ENCODE assay signal across 10 cellular contexts in the genomic region with DNA sequence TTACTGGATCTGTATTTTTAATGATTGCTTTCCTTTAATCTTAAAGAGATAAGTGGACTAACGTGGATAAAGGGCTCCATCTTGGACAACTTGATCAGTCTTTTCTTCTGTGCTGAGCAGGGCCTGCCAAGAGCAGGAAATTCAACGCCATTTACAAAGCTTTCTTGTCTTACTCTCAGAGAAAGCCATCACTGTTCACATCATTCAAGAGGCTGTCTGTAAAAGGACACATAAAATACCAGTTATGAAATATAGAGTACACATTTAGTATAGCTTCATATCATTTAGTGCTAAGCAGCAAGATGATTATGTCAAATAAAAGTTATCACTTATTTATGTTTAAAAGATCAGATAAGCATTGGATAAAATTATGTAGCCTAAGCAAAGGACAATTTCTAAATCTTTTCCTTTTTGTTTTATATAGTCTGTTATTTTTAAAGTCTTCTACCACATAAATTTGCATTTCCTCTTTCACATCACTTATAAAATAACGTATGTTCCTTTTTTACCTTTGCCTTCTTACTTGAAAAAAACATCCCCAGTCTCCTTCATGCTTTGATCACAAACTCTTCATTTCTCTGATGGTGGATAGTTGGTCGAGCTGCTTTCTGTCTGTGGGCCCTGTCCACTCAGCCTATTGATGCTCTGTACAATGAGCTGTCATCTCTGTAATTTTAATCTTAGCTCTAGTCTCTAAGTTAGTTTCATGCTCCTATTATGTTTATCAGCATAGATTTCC. TPM values are rescaled to one million over a fixed set of nuclear protein-coding genes. Genes with fewer than 3 reads are reported as not detected.
DNase-seq lines count a peak whose midpoint lies in the region; ATAC-seq and TF ChIP-seq lines count a peak whose summit lies in the region.
"Had no signal": no experiment of that assay in that cellular context is flagged by ENCODE, and none has a peak within 500 bp of the region (broad histone marks: within the 10 kb centered on the region; RNA-seq: fewer than 3 reads in every experiment).

No MANE protein-coding gene starts in this region.

- TF ChIP-seq EP300 in ovary (IDR thresholded peaks at IDR 0.05), result no peak

- TF ChIP-seq POLR2A in ovary (IDR thresholded peaks at IDR 0.05), result no peak

- POLR2A ChIA-PET in OCI-LY7 (lab: Charles Lee), result interaction anchor here (0.6 to 10.2 kb wide), 30 partner anchors 10 to 1224 kb away, joined by 3 to 213 read pairs (median 6); a partner anchor contains a TSS

- no peak for ATAC-seq in stimulated activated naive B cell treated with anti-CD40 and anti-IgM and Interleukin-4, amounts not matched to agents 10 μg/mL and 1 μg/mL and 100 μg/mL, for 72 hours (replicated peaks)
- ATAC-seq in effector memory CD8-positive, alpha-beta T cell (replicated peaks), result no peak
- no peak for ATAC-seq in omental fat pad (ENCODE audit: low FRiP score)

- peak overlapping the region; percentile 2 for H3K27ac Mint-ChIP-seq in T-helper 1 cell treated with Interleukin-12 subunit alpha and Interleukin-12 subunit beta and Interleukin-4 antibody, amounts not matched to agents 30 μg/mL and 1 μg/mL, for 36 hours
- H3K27ac Mint-ChIP-seq in glutamatergic neuron (ENCODE audit: unreplicated experiment), result peak overlapping the region; percentile 14
- H3K27ac Mint-ChIP-seq in stimulated activated naive B cell treated with anti-CD40 and anti-IgM and Interleukin-4, amounts not matched to agents 10 μg/mL and 1 μg/mL and 100 μg/mL, for 72 hours, result peak overlapping the region; percentile 37
- no peak overlapping the region for H3K27ac Mint-ChIP-seq in effector memory CD8-positive, alpha-beta T cell

- H3K27me3 Mint-ChIP-seq in T-helper 1 cell treated with Interleukin-12 subunit alpha and Interleukin-12 subunit beta and Interleukin-4 antibody, amounts not matched to agents 30 μg/mL and 1 μg/mL, for 36 hours (ENCODE audit: low read depth), result no peaks in the 10 kb centered on the region
- H3K27me3 Mint-ChIP-seq in glutamatergic neuron (ENCODE audit: unreplicated experiment), result peaks cover 14% of the 10 kb centered on the region
- H3K27me3 Mint-ChIP-seq in stimulated activated naive B cell treated with anti-CD40 and anti-IgM and Interleukin-4, amounts not matched to agents 10 μg/mL and 1 μg/mL and 100 μg/mL, for 72 hours, result no peaks in the 10 kb centered on the region
- peaks cover 11 to 14% of the 10 kb centered on the region in 2 donors for H3K27me3 Mint-ChIP-seq in effector memory CD8-positive, alpha-beta T cell

- H3K27ac ChIP-seq in OCI-LY7 (ENCODE audit: low read depth, low read length, poor library complexity, severe bottlenecking), result peak overlapping the region; percentile 98
- no peak overlapping the region for H3K27ac ChIP-seq in ovary

- peaks cover 32% of the 10 kb centered on the region; the same call in 1 of the 2 replicates for H3K79me2 ChIP-seq in OCI-LY7 (ENCODE audit: insufficient read depth, low read depth, low read length)

- CTCF ChIA-PET in OCI-LY7 (lab: Charles Lee; ENCODE audit: unreplicated experiment), result interaction anchor here (0.6 to 4.3 kb wide), 6 partner anchors 9 to 62 kb away, joined by 3 to 26 read pairs (median 6); no protein-coding TSS in a partner anchor

- no peak for TF ChIP-seq CTCF in OCI-LY7 (conservative IDR thresholded peaks at IDR 0.05; ENCODE audit: low read length)
- no peak for TF ChIP-seq CTCF in glutamatergic neuron (IDR thresholded peaks at IDR 0.05; ENCODE audit: partially characterized antibody, unreplicated experiment)
- no peak for TF ChIP-seq CTCF in ovary (IDR thresholded peaks at IDR 0.05)
- TF ChIP-seq CTCF in omental fat pad (IDR thresholded peaks at IDR 0.05), result no peak

- DNase-seq in T-helper 1 cell, result no peak
- peak; percentile 66 for DNase-seq in OCI-LY7 (ENCODE audit: low spot score)
- DNase-seq in glutamatergic neuron, result no peak
- no peak for DNase-seq in stimulated activated naive B cell treated with anti-CD40 and anti-IgM and Interleukin-4, amounts not matched to agents 10 μg/mL and 1 μg/mL and 100 μg/mL, for 72 hours
- DNase-seq in ovary, result no peak
- DNase-seq in effector memory CD8-positive, alpha-beta T cell, result no peak
- no peak for DNase-seq in omental fat pad (ENCODE audit: low spot score)
- DNase-seq: activated CD4-positive, alpha-beta T cell treated with anti-CD3 and anti-CD28 coated beads for 1 hour; NCI-H1092 had no signal

- no peaks in the 10 kb centered on the region for H3K9me3 Mint-ChIP-seq in T-helper 1 cell treated with Interleukin-12 subunit alpha and Interleukin-12 subunit beta and Interleukin-4 antibody, amounts not matched to agents 30 μg/mL and 1 μg/mL, for 36 hours
- H3K9me3 Mint-ChIP-seq in glutamatergic neuron (ENCODE audit: unreplicated experiment), result peaks cover 23% of the 10 kb centered on the region
- H3K9me3 Mint-ChIP-seq in stimulated activated naive B cell treated with anti-CD40 and anti-IgM and Interleukin-4, amounts not matched to agents 10 μg/mL and 1 μg/mL and 100 μg/mL, for 72 hours, result no peaks in the 10 kb centered on the region
- no peaks in the 10 kb centered on the region for H3K9me3 Mint-ChIP-seq in effector memory CD8-positive, alpha-beta T cell

- no peaks in the 10 kb centered on the region; the same call in 1 of the 2 replicates for H3K9me3 ChIP-seq in OCI-LY7 (ENCODE audit: low read length)
- H3K9me3 ChIP-seq in ovary, result no peaks in the 10 kb centered on the region

- no TSS peak for BruUV-seq in OCI-LY7 (replicated peaks; lab: Mats Ljungman, UMichigan)

- intact Hi-C loops in OCI-LY7 (cut with micrococcal nuclease; ENCODE audit: unreplicated experiment), result loop anchor here (1.0 to 10.0 kb wide), 3 partner anchors 28 to 1640 kb away; a partner anchor contains a TSS
- intact Hi-C loops in ovary (cut with DNase I), result loop anchor here in 1 of 4 donors (5.0 kb wide), 2 partner anchors 78 to 208 kb away; a partner anchor contains a TSS

- peaks cover 19% of the 10 kb centered on the region for H3K36me3 ChIP-seq in OCI-LY7 (ENCODE audit: insufficient read depth, low read length)
- H3K36me3 ChIP-seq in ovary, result no peaks in the 10 kb centered on the region

- no peaks in the 10 kb centered on the region for H3K27me3 ChIP-seq in ovary

- H3K36me3 Mint-ChIP-seq in T-helper 1 cell treated with Interleukin-12 subunit alpha and Interleukin-12 subunit beta and Interleukin-4 antibody, amounts not matched to agents 30 μg/mL and 1 μg/mL, for 36 hours (ENCODE audit: low read depth), result peaks cover 9% of the 10 kb centered on the region
- no peaks in the 10 kb centered on the region for H3K36me3 Mint-ChIP-seq in glutamatergic neuron (ENCODE audit: unreplicated experiment)
- H3K36me3 Mint-ChIP-seq in stimulated activated naive B cell treated with anti-CD40 and anti-IgM and Interleukin-4, amounts not matched to agents 10 μg/mL and 1 μg/mL and 100 μg/mL, for 72 hours, result peaks cover 6 to 14% of the 10 kb centered on the region in 2 donors
- peaks cover 25% of the 10 kb centered on the region for H3K36me3 Mint-ChIP-seq in effector memory CD8-positive, alpha-beta T cell (ENCODE audit: insufficient read depth)

- H3K4me2 ChIP-seq in OCI-LY7 (ENCODE audit: low read length), result peak overlapping the region; percentile 88

- H3K9me2 ChIP-seq in OCI-LY7 (ENCODE audit: insufficient read depth, low read length), result no peaks in the 10 kb centered on the region

- peak overlapping the region; percentile 22; the same call in 1 of the 2 replicates for H2AFZ ChIP-seq in OCI-LY7 (ENCODE audit: low read length)

- peaks cover 72% of the 10 kb centered on the region for H3K4me1 ChIP-seq in OCI-LY7 (ENCODE audit: insufficient read depth, low read length, poor library complexity, severe bottlenecking)
- H3K4me1 ChIP-seq in ovary (ENCODE audit: insufficient read depth), result no peaks in the 10 kb centered on the region

- H3K4me3 ChIP-seq in OCI-LY7 (ENCODE audit: low read depth, low read length, poor library complexity, severe bottlenecking) (peak overlapping the region; percentile 96), ovary (no peak overlapping the region)

- 0 out of 2 replicates have a peak, but pooled peaks cover 5% of the 10 kb centered on the region for H4K20me1 ChIP-seq in OCI-LY7 (ENCODE audit: insufficient read depth, low read length)

- peak overlapping the region; percentile 8 for H3K4me3 Mint-ChIP-seq in T-helper 1 cell treated with Interleukin-12 subunit alpha and Interleukin-12 subunit beta and Interleukin-4 antibody, amounts not matched to agents 30 μg/mL and 1 μg/mL, for 36 hours
- H3K4me3 Mint-ChIP-seq in glutamatergic neuron (ENCODE audit: unreplicated experiment), result peak overlapping the region; percentile 36
- H3K4me3 Mint-ChIP-seq in stimulated activated naive B cell treated with anti-CD40 and anti-IgM and Interleukin-4, amounts not matched to agents 10 μg/mL and 1 μg/mL and 100 μg/mL, for 72 hours, result peak overlapping the region; percentile 42 to 96
- H3K4me3 Mint-ChIP-seq in effector memory CD8-positive, alpha-beta T cell, result peak overlapping the region in 1 of 2 donors; percentile 6

- peaks cover 30% of the 10 kb centered on the region for H3K4me1 Mint-ChIP-seq in T-helper 1 cell treated with Interleukin-12 subunit alpha and Interleukin-12 subunit beta and Interleukin-4 antibody, amounts not matched to agents 30 μg/mL and 1 μg/mL, for 36 hours (ENCODE audit: low read depth)
- H3K4me1 Mint-ChIP-seq in glutamatergic neuron (ENCODE audit: low read depth, unreplicated experiment), result peaks cover 17% of the 10 kb centered on the region
- peaks cover 38 to 51% of the 10 kb centered on the region in 2 donors for H3K4me1 Mint-ChIP-seq in stimulated activated naive B cell treated with anti-CD40 and anti-IgM and Interleukin-4, amounts not matched to agents 10 μg/mL and 1 μg/mL and 100 μg/mL, for 72 hours
- peaks cover 9 to 12% of the 10 kb centered on the region in 2 donors for H3K4me1 Mint-ChIP-seq in effector memory CD8-positive, alpha-beta T cell (ENCODE audit: low read depth in 2 of 2)

- 77 to 80% (median 77%) methylated on average over 4 of the region's 4 CpGs for WGBS in ovary, 3 donors

RNA-seq across cellular contexts. Expression of a gene that starts 2.1 kb away (rescaled TPM):
- 13.1 and 16.6 TPM in 2 replicates for total RNA-seq in OCI-LY7 (2014; rRNA removed; shearing (Covaris generic))
- total RNA-seq in OCI-LY7 (2022) (87.4 and 104 TPM in 2 replicates), glutamatergic neuron (ENCODE audit: unreplicated experiment) (115 TPM), ovary (10 to 100 TPM in 6 of 7 donors, 1 to 10 TPM in 1; 9.9 to 39.0 (median 19.7) TPM), omental fat pad (10 to 100 TPM; 21.6 to 64.8 (median 33.0) TPM)
- 10 to 100 TPM; 29.7 to 44.9 TPM for polyA plus RNA-seq in ovary

Comparison
In these comparisons a context has a peak if more than half of its experiments do, and no peak if none do; other contexts are left out.
1. H3K27ac Mint-ChIP-seq: peak in T-helper 1 cell treated with Interleukin-12 subunit alpha and Interleukin-12 subunit beta and Interleukin-4 antibody, amounts not matched to agents 30 μg/mL and 1 μg/mL, for 36 hours (single experiment), glutamatergic neuron (single experiment) and stimulated activated naive B cell treated with anti-CD40 and anti-IgM and Interleukin-4, amounts not matched to agents 10 μg/mL and 1 μg/mL and 100 μg/mL, for 72 hours (single experiment); none in effector memory CD8-positive, alpha-beta T cell (0 of 2).